Comparison of ENCODE assay signal across 8 cellular contexts in genomic region chr16:31487720-31488629, GRCh38. TPM values are rescaled to one million over a fixed set of nuclear protein-coding genes. Genes with fewer than 3 reads are reported as not detected.
DNase-seq lines count a peak whose midpoint lies in the region; ATAC-seq and TF ChIP-seq lines count a peak whose summit lies in the region.

No MANE protein-coding gene starts in this region.

- no peak for TF ChIP-seq CTCF in CD14-positive monocyte (IDR thresholded peaks at IDR 0.05)

- H3K4me3 ChIP-seq in right cardiac atrium (ENCODE audit: low read length) (peak overlapping the region; percentile 57), skeletal muscle cell (ENCODE audit: low read depth, low read length) (peak overlapping the region; percentile 56), SJCRH30 (no peak overlapping the region)

- no peaks in the 10 kb centered on the region for H3K4me1 ChIP-seq in right cardiac atrium (ENCODE audit: control insufficient read depth, insufficient read depth, low read length)
- peaks cover 7% of the 10 kb centered on the region; the same call in 1 of the 2 replicates for H3K4me1 ChIP-seq in SJCRH30

- no peak for DNase-seq in CD14-positive monocyte (ENCODE audit: low spot score)
- DNase-seq in SHP77 treated with DMSO at 0.1 percent for 48 hours (lab: John Stamatoyannopoulos, UW), result peak; percentile 26
- peak; percentile 48 to 79 (median 77) for DNase-seq in right cardiac atrium
- no peak for DNase-seq in skeletal muscle cell (ENCODE audit: low read depth)
- no peak for DNase-seq in SJCRH30

- H3K36me3 Mint-ChIP-seq in CD14-positive monocyte, result peaks cover 25 to 29% of the 10 kb centered on the region in 2 donors
- no peaks in the 10 kb centered on the region for H3K36me3 Mint-ChIP-seq in activated naive CD8-positive, alpha-beta T cell

- peak overlapping the region; percentile 86 to 91 for H3K4me3 Mint-ChIP-seq in CD14-positive monocyte
- peak overlapping the region; percentile 89 for H3K4me3 Mint-ChIP-seq in activated naive CD8-positive, alpha-beta T cell

- no peaks in the 10 kb centered on the region; the same call in 1 of the 2 replicates for H3K36me3 ChIP-seq in SJCRH30

- peaks cover 5 to 35% (median 34%) of the 10 kb centered on the region in 3 donors for H3K27me3 Mint-ChIP-seq in CD14-positive monocyte (ENCODE audit: low read depth in 3 of 3)
- H3K27me3 Mint-ChIP-seq in activated naive CD8-positive, alpha-beta T cell, result no peaks in the 10 kb centered on the region

- H3K27ac Mint-ChIP-seq in CD14-positive monocyte, result no peak overlapping the region
- no peak overlapping the region for H3K27ac Mint-ChIP-seq in activated naive CD8-positive, alpha-beta T cell

- under 1% methylated on average over 77 of the region's 77 CpGs for WGBS in right cardiac atrium

- peaks cover 0 to 2% (median 0%) of the 10 kb centered on the region in 7 donors for H3K9me3 Mint-ChIP-seq in CD14-positive monocyte
- no peaks in the 10 kb centered on the region for H3K9me3 Mint-ChIP-seq in activated naive CD8-positive, alpha-beta T cell (ENCODE audit: low read depth)

- ATAC-seq in GM19328 (IDR thresholded peaks at IDR 0.05; ENCODE audit: unreplicated experiment), result peak; percentile 62
- ATAC-seq in HG03521 (IDR thresholded peaks at IDR 0.05; ENCODE audit: unreplicated experiment), result peak; percentile 73
- peak; percentile 68 to 72 for ATAC-seq in right cardiac atrium

- intact Hi-C loops in CD14-positive monocyte (cut with micrococcal nuclease), result no loop called here
- intact Hi-C loops in right cardiac atrium (cut with DNase I), result no loop called here

- peaks cover 16% of the 10 kb centered on the region for H3K4me1 Mint-ChIP-seq in CD14-positive monocyte
- peaks cover 6% of the 10 kb centered on the region for H3K4me1 Mint-ChIP-seq in activated naive CD8-positive, alpha-beta T cell (ENCODE audit: low read depth)

- no peak overlapping the region for H3K27ac ChIP-seq in right cardiac atrium (ENCODE audit: low read length)
- H3K27ac ChIP-seq in SJCRH30, result no peak overlapping the region

- H3K27me3 ChIP-seq in right cardiac atrium (ENCODE audit: control insufficient read depth, insufficient read depth) (no peaks in the 10 kb centered on the region), SJCRH30 (no peaks in the 10 kb centered on the region)

- H3K9me3 ChIP-seq in right cardiac atrium (ENCODE audit: control insufficient read depth, low read length), result no peaks in the 10 kb centered on the region
- no peaks in the 10 kb centered on the region for H3K9me3 ChIP-seq in SJCRH30 (replicated peaks)

RNA-seq across cellular contexts. Expression of gene SLC5A2, which starts 5.1 kb away (rescaled TPM):
- not detected for polyA plus RNA-seq in CD14-positive monocyte
- total RNA-seq in right cardiac atrium, result not detected
- polyA plus RNA-seq in right cardiac atrium, result 1.2 TPM
- 0.04 TPM in 1 of 2 replicates, not detected in the other for total RNA-seq in SJCRH30 (2014; rRNA removed; shearing (Covaris generic))

RNA-seq across cellular contexts. Expression of gene TGFB1I1, which starts 16.0 kb away (rescaled TPM):
- polyA plus RNA-seq in CD14-positive monocyte (under 1 TPM in 1 of 2 donors, not detected in 1; 0.16 TPM), right cardiac atrium (33.2 TPM)
- total RNA-seq in right cardiac atrium, result 10 to 100 TPM; 36.3 to 87.6 (median 55.1) TPM
- 12.9 and 13.1 TPM in 2 replicates for total RNA-seq in SJCRH30 (2014; rRNA removed; shearing (Covaris generic))

RNA-seq across cellular contexts. Expression of gene RUSF1, which starts 20.2 kb away (rescaled TPM):
- polyA plus RNA-seq in CD14-positive monocyte (10 to 100 TPM; 10.3 to 11.8 TPM), right cardiac atrium (38.9 TPM)
- total RNA-seq in right cardiac atrium, result 10 to 100 TPM; 26.9 to 40.8 (median 28.7) TPM
- 20.8 and 21.0 TPM in 2 replicates for total RNA-seq in SJCRH30 (2014; rRNA removed; shearing (Covaris generic))

RNA-seq across cellular contexts. Expression of gene ARMC5, which starts 28.7 kb away (rescaled TPM):
- polyA plus RNA-seq in CD14-positive monocyte (1 to 10 TPM; 2.9 to 4.2 TPM), right cardiac atrium (8.5 TPM)
- total RNA-seq in right cardiac atrium, result 1 to 10 TPM; 6.8 to 9.0 (median 7.7) TPM
- total RNA-seq in SJCRH30 (2014; rRNA removed; shearing (Covaris generic)), result 6.1 and 6.7 TPM in 2 replicates

RNA-seq across cellular contexts. Expression of gene AHSP, which starts 39.7 kb away (rescaled TPM):
- polyA plus RNA-seq in CD14-positive monocyte (under 1 TPM in 1 of 2 donors, not detected in 1; 0.84 TPM), right cardiac atrium (not detected)
- total RNA-seq in right cardiac atrium, result not detected
- not detected in 2 replicates for total RNA-seq in SJCRH30 (2014; rRNA removed; shearing (Covaris generic))

Comparison
In these comparisons a context has a peak if more than half of its experiments do, and no peak if none do; other contexts are left out.
1. DNase-seq: peak in SHP77 treated with DMSO at 0.1 percent for 48 hours (single experiment) and right cardiac atrium (3 of 3); none in CD14-positive monocyte (single experiment), skeletal muscle cell (single experiment) and SJCRH30 (0 of 2).
2. Peak in every context shown above with its lines, with median percentiles within 50 percentile points of each other: ATAC-seq.